22 cellular contexts compared by ENCODE assay signal in genomic region chrX:116872931-116873330, GRCh38.
DNase-seq lines count a peak whose midpoint lies in the region; TF ChIP-seq lines count a peak whose summit lies in the region.
"Had no signal": no experiment of that assay in that cellular context is flagged by ENCODE, and none has a peak within 500 bp of the region (broad histone marks: within the 10 kb centered on the region; RNA-seq: fewer than 3 reads in every experiment).

No MANE protein-coding gene starts in this region.

- H3K4me3 Mint-ChIP-seq in HFFc6, result peak overlapping the region; percentile 65; the same call in 1 of the 2 replicates
- H3K4me3 Mint-ChIP-seq: CD8-positive, alpha-beta T cell; IgD-negative memory B cell had no signal

- H3K79me2 ChIP-seq in trophoblast cell (ENCODE audit: control insufficient read depth, insufficient read depth, low read length, poor library complexity), result no peaks in the 10 kb centered on the region

- DNase-seq in AG08395 (ENCODE audit: low spot score) (peak; percentile 5), HFFc6 (no peak), brain microvascular endothelial cell (peak; percentile 0), trophoblast cell (peak; percentile 2 to 43), amniotic stem cell (lab: John Stamatoyannopoulos, UW) (no peak), HEK293T (ENCODE audit: extremely low spot score) (no peak), NCI-H2081 treated with DMSO at 0.1 percent for 48 hours (lab: John Stamatoyannopoulos, UW) (no peak)
- DNase-seq in activated CD8-positive, alpha-beta memory T cell treated with anti-CD3 and anti-CD28 coated beads for 24 hours, result no peak
- DNase-seq: Calu3; CD8-positive, alpha-beta T cell; H7; Karpas-422; NCI-H1092 treated with DMSO at 0.1 percent for 48 hours; NCI-H1694; NCI-H226; NCI-H524; NCI-H82; OCI-M1; RPMI8226; SHP77 treated with DMSO at 0.1 percent for 48 hours had no signal

- H3K4me1 Mint-ChIP-seq in HFFc6 (ENCODE audit: low read depth), result peaks cover 39% of the 10 kb centered on the region; the same call in 1 of the 2 replicates
- H3K4me1 Mint-ChIP-seq: IgD-negative memory B cell had no signal

- peak overlapping the region; percentile 84 for H3K27ac Mint-ChIP-seq in HFFc6
- H3K27ac Mint-ChIP-seq: CD8-positive, alpha-beta T cell; IgD-negative memory B cell had no signal

- H3K4me2 ChIP-seq in trophoblast cell (ENCODE audit: low read length), result no peak overlapping the region
- H3K4me2 ChIP-seq: BLaER1 treated with 17β-estradiol and CSF1 and Interleukin-3, amounts not matched to agents 10 nM and 100 nM had no signal

- H3K23ac ChIP-seq in trophoblast cell (ENCODE audit: low read length), result no peak overlapping the region

- H4K12ac ChIP-seq in trophoblast cell (ENCODE audit: low read depth, low read length), result no peak overlapping the region

- no CpG with 5 or more reads among the region's 1 CpG for WGBS in trophoblast cell (ENCODE audit: extremely low coverage, insufficient coverage, insufficient read length)

- no peak overlapping the region for H2BK5ac ChIP-seq in trophoblast cell (ENCODE audit: low read depth, low read length, poor library complexity)

- H3K9me3 ChIP-seq in trophoblast cell (ENCODE audit: insufficient read depth, low read depth, low read length), result no peaks in the 10 kb centered on the region

- H3K27me3 Mint-ChIP-seq in HFFc6 (ENCODE audit: insufficient read depth), result no peaks in the 10 kb centered on the region
- H3K27me3 Mint-ChIP-seq: IgD-negative memory B cell had no signal

- H3K18ac ChIP-seq in trophoblast cell (ENCODE audit: low read length), result no peak overlapping the region

- no peaks in the 10 kb centered on the region for H3K79me1 ChIP-seq in trophoblast cell (ENCODE audit: low read length)

- POLR2A ChIA-PET in HEK293T (lab: Yijun Ruan, JAX), result no interaction called here

- no peaks in the 10 kb centered on the region for H3K27me3 ChIP-seq in brain microvascular endothelial cell (replicated peaks)
- H3K27me3 ChIP-seq in trophoblast cell (ENCODE audit: insufficient read depth, low read length), result no peaks in the 10 kb centered on the region

- H3K36me3 Mint-ChIP-seq in HFFc6 (ENCODE audit: low read depth), result no peaks in the 10 kb centered on the region
- H3K36me3 Mint-ChIP-seq: CD8-positive, alpha-beta T cell; IgD-negative memory B cell had no signal

- no peaks in the 10 kb centered on the region for H3K4me1 ChIP-seq in trophoblast cell (ENCODE audit: control insufficient read depth in 1 of 2, insufficient read depth in 2 of 2, low read length in 2 of 2)
- H3K4me1 ChIP-seq: BLaER1 treated with 17β-estradiol and CSF1 and Interleukin-3, amounts not matched to agents 10 nM and 100 nM had no signal

- no peak for TF ChIP-seq CTCF in HFFc6 (IDR thresholded peaks at IDR 0.05)
- no peak for TF ChIP-seq CTCF in brain microvascular endothelial cell (IDR thresholded peaks at IDR 0.05; ENCODE audit: low read depth, low read length, missing control alignments)

- peaks cover 4% of the 10 kb centered on the region; the same call in 1 of the 2 replicates for H3K9me3 Mint-ChIP-seq in HFFc6
- H3K9me3 Mint-ChIP-seq: CD8-positive, alpha-beta T cell had no signal

- H2BK12ac ChIP-seq in trophoblast cell (ENCODE audit: low read length), result no peak overlapping the region

- H3K9ac ChIP-seq in trophoblast cell (ENCODE audit: low read length), result no peak overlapping the region
- H3K9ac ChIP-seq: BLaER1 treated with 17β-estradiol and CSF1 and Interleukin-3, amounts not matched to agents 10 nM and 100 nM had no signal

- H3K4me3 ChIP-seq in brain microvascular endothelial cell (ENCODE audit: low read depth, low read length) (no peak overlapping the region), trophoblast cell (ENCODE audit: low read depth, low read length) (no peak overlapping the region)
- H3K4me3 ChIP-seq: BLaER1 treated with 17β-estradiol and CSF1 and Interleukin-3, amounts not matched to agents 10 nM and 100 nM had no signal

- H2AFZ ChIP-seq in trophoblast cell (ENCODE audit: insufficient read depth, low read length, poor library complexity), result no peak overlapping the region

- H2AK5ac ChIP-seq in trophoblast cell (ENCODE audit: low read length), result no peak overlapping the region

- CTCF ChIA-PET in HEK293T (lab: Yijun Ruan, JAX), result no interaction called here

- no peak overlapping the region for H2BK120ac ChIP-seq in trophoblast cell (ENCODE audit: insufficient read depth, low read length, poor library complexity)

- H3K36me3 ChIP-seq in brain microvascular endothelial cell (replicated peaks) (no peaks in the 10 kb centered on the region), trophoblast cell (ENCODE audit: control insufficient read depth in 1 of 2, insufficient read depth in 2 of 2, low read length in 2 of 2) (no peaks in the 10 kb centered on the region)
- H3K36me3 ChIP-seq: BLaER1 treated with 17β-estradiol and CSF1 and Interleukin-3, amounts not matched to agents 10 nM and 100 nM had no signal

- no peak overlapping the region for H3K4ac ChIP-seq in trophoblast cell (ENCODE audit: low read depth, low read length)

- no peak overlapping the region for H3K14ac ChIP-seq in trophoblast cell (ENCODE audit: low read length)

- H4K8ac ChIP-seq in trophoblast cell (ENCODE audit: low read depth, low read length), result no peak overlapping the region

- no peak overlapping the region for H4K91ac ChIP-seq in trophoblast cell (ENCODE audit: low read depth, low read length)

- peak overlapping the region; percentile 7 for H3K27ac ChIP-seq in brain microvascular endothelial cell
- H3K27ac ChIP-seq in trophoblast cell (ENCODE audit: low read depth, low read length), result no peak overlapping the region
- H3K27ac ChIP-seq: BLaER1 treated with 17β-estradiol and CSF1 and Interleukin-3, amounts not matched to agents 10 nM and 100 nM had no signal

- in situ Hi-C loops in brain microvascular endothelial cell (cut with HindIII; ENCODE audit: low pct_ligation_motif_present, low sequenced_read_pairs), result no loop called here

TF ChIP-seq in HEK293T, 16 proteins besides CTCF, POLR2A, EP300 and RAD21:
- TF ChIP-seq TARDBP (IDR thresholded peaks at IDR 0.05) (no peak), NFRKB (IDR thresholded peaks at IDR 0.05) (no peak), CTBP1 (IDR thresholded peaks at IDR 0.05; ENCODE audit: borderline replicate concordance) (no peak), FOXM1 (IDR thresholded peaks at IDR 0.05; ENCODE audit: borderline replicate concordance) (no peak), LEF1 (IDR thresholded peaks at IDR 0.05; ENCODE audit: borderline replicate concordance) (no peak), HDGF (IDR thresholded peaks at IDR 0.05; ENCODE audit: borderline replicate concordance) (no peak), FOXK2 (IDR thresholded peaks at IDR 0.05) (no peak)

Comparison
In these comparisons a context has a peak if more than half of its experiments do, and no peak if none do; other contexts are left out.
1. DNase-seq: peak in AG08395 (single experiment), brain microvascular endothelial cell (single experiment) and trophoblast cell (2 of 2); none in HFFc6 (single experiment), amniotic stem cell (single experiment), activated CD8-positive, alpha-beta memory T cell treated with anti-CD3 and anti-CD28 coated beads for 24 hours (single experiment), HEK293T (single experiment) and NCI-H2081 treated with DMSO at 0.1 percent for 48 hours (single experiment).